8 cellular contexts compared by ENCODE assay signal in genomic region chr17:67376892-67377726, GRCh38. TPM values are rescaled to one million over a fixed set of nuclear protein-coding genes. Genes with fewer than 3 reads are reported as not detected.
DNase-seq lines count a peak whose midpoint lies in the region; ATAC-seq, FAIRE-seq and TF ChIP-seq lines count a peak whose summit lies in the region.

Gene PITPNC1 (plus strand): TSS chr17:67377281.

- H2AFZ ChIP-seq in OCI-LY3 (ENCODE audit: low read depth, low read length), result peak within 1 kb of the TSS; percentile 87
- peak within 1 kb of the TSS; percentile 94 for H2AFZ ChIP-seq in endothelial cell of umbilical vein (ENCODE audit: low read depth, low read length)

- H3K79me2 ChIP-seq in OCI-LY3 (ENCODE audit: low read length) (peaks cover 38% of the 10 kb centered on the region), endothelial cell of umbilical vein (ENCODE audit: control insufficient read depth, insufficient read depth, low read length) (no peaks in the 10 kb centered on the region)

- peak; percentile 65 for ATAC-seq in GM21360 (IDR thresholded peaks at IDR 0.05; ENCODE audit: unreplicated experiment)

- intact Hi-C loops in endothelial cell of umbilical vein (cut with micrococcal nuclease), result loop anchor here (2.0 to 5.0 kb wide), 2 partner anchors 156 to 400 kb away; no protein-coding TSS in a partner anchor

- peak; percentile 23 for TF ChIP-seq POLR2A in endothelial cell of umbilical vein (IDR thresholded peaks at IDR 0.05; ENCODE audit: low read depth, low read length)

- dilution Hi-C loops in endothelial cell of umbilical vein (cut with MboI; ENCODE audit: extremely low pct_ligation_motif_present, low sequenced_read_pairs), result no loop called here

- POLR2A ChIA-PET in endothelial cell of umbilical vein (lab: Charles Lee), result no interaction called here

- CTCF ChIA-PET in endothelial cell of umbilical vein (lab: Charles Lee), result interaction anchor here (1.5 to 10.9 kb wide), 11 partner anchors 10 to 312 kb away, joined by 3 to 295 read pairs (median 7); partner anchors contain the start of gene PSMD12

- BruUV-seq in endothelial cell of umbilical vein (replicated peaks; lab: Mats Ljungman, UMichigan), result no TSS peak

- peaks cover 26% of the 10 kb centered on the region for H3K4me1 ChIP-seq in OCI-LY3 (ENCODE audit: low read length)
- peaks cover 14% of the 10 kb centered on the region for H3K4me1 ChIP-seq in endothelial cell of umbilical vein (ENCODE audit: control insufficient read depth, extremely low read depth, insufficient read depth, low read length)

- H3K9ac ChIP-seq in OCI-LY3 (ENCODE audit: low read length) (peak within 1 kb of the TSS; percentile 81), endothelial cell of umbilical vein (replicated peaks; ENCODE audit: extremely low read depth, insufficient read depth, low read length) (peak within 1 kb of the TSS; percentile 60)

- TF ChIP-seq CTCF in OCI-LY3 (IDR thresholded peaks at IDR 0.05; ENCODE audit: low read depth, low read length) (no peak), endothelial cell of umbilical vein (IDR thresholded peaks at IDR 0.05; ENCODE audit: extremely low read depth in 1 of 2, insufficient read depth in 1 of 2, low read depth in 1 of 2, low read length in 2 of 2) (no peak)

- no peaks in the 10 kb centered on the region for H4K20me1 ChIP-seq in OCI-LY3 (ENCODE audit: insufficient read depth, low read length)
- H4K20me1 ChIP-seq in endothelial cell of umbilical vein (replicated peaks; ENCODE audit: control insufficient read depth, extremely low read depth, insufficient read depth, low read length), result no peaks in the 10 kb centered on the region

- H3K9me3 ChIP-seq in OCI-LY3 (ENCODE audit: insufficient read depth, low read length) (no peaks in the 10 kb centered on the region), endothelial cell of umbilical vein (replicated peaks; ENCODE audit: control insufficient read depth, insufficient read depth, low read length) (no peaks in the 10 kb centered on the region)

- no peaks in the 10 kb centered on the region for H3K36me3 ChIP-seq in OCI-LY3 (replicated peaks; ENCODE audit: low read depth, low read length)
- no peaks in the 10 kb centered on the region for H3K36me3 ChIP-seq in endothelial cell of umbilical vein (ENCODE audit: control insufficient read depth in 2 of 2, extremely low read depth in 1 of 2, insufficient read depth in 2 of 2, low read length in 2 of 2)

- H3K27me3 ChIP-seq in OCI-LY3 (ENCODE audit: low read depth, low read length) (no peaks in the 10 kb centered on the region), endothelial cell of umbilical vein (ENCODE audit: control insufficient read depth in 2 of 2, insufficient read depth in 2 of 2, low read length in 2 of 2) (no peaks in the 10 kb centered on the region)

- DNase-seq in COR-L47 (lab: John Stamatoyannopoulos, UW), result peak; percentile 83
- peak; percentile 83 for DNase-seq in HTR-8/SVneo (ENCODE audit: insufficient read length, low spot score)
- peak; percentile 92 for DNase-seq in activated CD8-positive, alpha-beta memory T cell treated with anti-CD3 and anti-CD28 coated beads, Interleukin-2, amount 50 U/mL, for 48 hours
- DNase-seq in endothelial cell of umbilical vein (ENCODE audit: low read depth, low spot score), result peak; percentile 89
- peak; percentile 76 for DNase-seq in middle frontal gyrus (ENCODE audit: extremely low spot score, low spot score)
- peak; percentile 82 to 85 for DNase-seq in stimulated activated CD8-positive, alpha-beta memory T cell treated with anti-CD3 and anti-CD28 coated beads, Interleukin-2, amount 100 ng/mL, for 48 hours (ENCODE audit: low read depth in 2 of 2)

- peak within 1 kb of the TSS; percentile 87 for H3K4me3 ChIP-seq in OCI-LY3 (ENCODE audit: low read length)
- H3K4me3 ChIP-seq in endothelial cell of umbilical vein (replicated peaks in 1 of 3; ENCODE audit: insufficient read depth in 1 of 3, low read depth in 1 of 3, low read length in 3 of 3), result peak within 1 kb of the TSS; percentile 56 to 87 (median 85)

- peak within 1 kb of the TSS; percentile 59 for H3K27ac ChIP-seq in OCI-LY3 (ENCODE audit: low read length)
- peak within 1 kb of the TSS; percentile 82 for H3K27ac ChIP-seq in endothelial cell of umbilical vein (ENCODE audit: insufficient read depth, low read depth, low read length)

- peak within 1 kb of the TSS; percentile 99 for H3K4me2 ChIP-seq in OCI-LY3 (ENCODE audit: low read length)
- peak within 1 kb of the TSS; percentile 82 for H3K4me2 ChIP-seq in endothelial cell of umbilical vein (ENCODE audit: insufficient read depth, low read length)

- no peaks in the 10 kb centered on the region for H3K9me1 ChIP-seq in endothelial cell of umbilical vein (replicated peaks; ENCODE audit: control insufficient read depth, extremely low read depth, insufficient read depth, low read length)

- FAIRE-seq in HTR-8/SVneo (lab: Jason Lieb, UNC), result peak; percentile 97
- FAIRE-seq in endothelial cell of umbilical vein (lab: Jason Lieb, UNC), result peak; percentile 76

TF ChIP-seq in endothelial cell of umbilical vein, 7 proteins besides CTCF, POLR2A, EP300 and RAD21:
- TF ChIP-seq FOS (IDR thresholded peaks at IDR 0.05; ENCODE audit: borderline replicate concordance, insufficient read depth, low read length) (peak; percentile 13), GATA2 (IDR thresholded peaks at IDR 0.05; ENCODE audit: insufficient read depth, insufficient read length, low read depth, low read length) (no peak), JUN (IDR thresholded peaks at IDR 0.05; ENCODE audit: borderline replicate concordance, insufficient read depth, insufficient read length, low read depth) (no peak), POLR2AphosphoS5 (IDR thresholded peaks at IDR 0.05; ENCODE audit: insufficient read depth, low read depth, low read length) (peak; percentile 26)

RNA-seq across cellular contexts. Expression of gene PITPNC1, which starts in this region (rescaled TPM):
- 9.6 and 10.5 TPM in 2 replicates for total RNA-seq in endothelial cell of umbilical vein
- 2.0 and 2.4 TPM in 2 replicates for polyA plus RNA-seq in endothelial cell of umbilical vein
- polyA plus RNA-seq in endothelial cell of umbilical vein (2011; cell fraction: cytosol; rRNA removed), result 4.4 and 5.0 TPM in 2 replicates
- 4.2 and 4.5 TPM in 2 replicates for polyA plus RNA-seq in endothelial cell of umbilical vein (2011; cell fraction: nucleus; rRNA removed)
- 8.9 and 11.9 TPM in 2 replicates for polyA plus RNA-seq in endothelial cell of umbilical vein (2012)
- 5.0 and 6.5 TPM in 2 replicates for polyA minus RNA-seq in endothelial cell of umbilical vein
- polyA minus RNA-seq in endothelial cell of umbilical vein (2011; cell fraction: cytosol; rRNA and poly(A)+ RNA removed), result 9.3 TPM
- polyA minus RNA-seq in endothelial cell of umbilical vein (2011; cell fraction: nucleus; rRNA and poly(A)+ RNA removed), result 6.4 TPM in 2 replicates

Comparison
In these comparisons a context has a peak if more than half of its experiments do, and no peak if none do; other contexts are left out.
1. Peak in every context shown above with its lines: DNase-seq, ATAC-seq, H3K4me3 ChIP-seq and H3K27ac ChIP-seq.